31 cellular contexts compared by ENCODE assay signal in the genomic region with DNA sequence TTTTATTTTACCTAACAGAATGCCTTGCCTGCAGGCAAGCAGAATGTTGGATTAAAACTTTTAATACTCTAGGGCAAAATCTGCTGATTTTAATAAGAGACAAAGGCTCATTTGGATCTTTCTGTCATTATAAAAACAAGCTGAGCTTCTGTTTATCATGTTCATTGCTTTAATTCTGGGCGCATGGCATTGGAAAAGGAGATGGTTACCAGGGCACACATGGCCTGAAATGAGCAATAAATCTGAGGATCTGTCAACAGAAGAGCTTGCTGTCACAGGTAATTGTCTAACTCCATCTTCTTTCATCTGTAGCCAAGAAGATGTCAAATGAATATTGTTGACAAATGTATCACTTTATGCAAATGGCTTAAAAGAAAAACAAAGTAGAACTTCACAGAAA.
"Had no signal": no experiment of that assay in that cellular context is flagged by ENCODE, and none has a peak within 500 bp of the region (broad histone marks: within the 10 kb centered on the region; RNA-seq: fewer than 3 reads in every experiment).

No MANE protein-coding gene starts in this region.

- H3K4me1 ChIP-seq: Peyer's patch had no signal

- H3K9me3 ChIP-seq: Peyer's patch had no signal

- H3K4me3 ChIP-seq: K562, Peyer's patch, SK-N-MC had no signal

- H3K36me3 ChIP-seq: Peyer's patch had no signal

- DNase-seq: activated B cell treated with CpG ODN at 0.5 μM for 24 hours; activated CD4-positive, alpha-beta memory T cell treated with anti-CD3 and anti-CD28 coated beads for 36 hours; activated CD4-positive, alpha-beta T cell treated with anti-CD3 and anti-CD28 coated beads for 4 hours; activated CD4-positive, alpha-beta T cell treated with anti-CD3 and anti-CD28 coated beads, Interleukin-2, amount 50 U/mL, for 1 hour; activated CD4-positive, CD25-positive, alpha-beta regulatory T cell treated with anti-CD3 and anti-CD28 coated beads, Interleukin-2, amount 50 U/mL, for 72 hours; activated CD8-positive, alpha-beta memory T cell treated with anti-CD3 and anti-CD28 coated beads, Interleukin-2, amount 50 U/mL, for 4 hours; activated naive CD4-positive, alpha-beta T cell treated with anti-CD3 and anti-CD28 coated beads, Interleukin-2, amount 10 ng/mL, durations not matched to agents 7 days and 5 days; activated naive CD8-positive, alpha-beta T cell treated with anti-CD3 and anti-CD28 coated beads, Interleukin-2, amount 50 U/mL, for 24 hours; activated T-cell treated with anti-CD3 and anti-CD28 coated beads for 4 hours; activated T-cell treated with anti-CD3 and anti-CD28 coated beads, Interleukin-2, amount 50 U/mL, for 4 hours; anterior cingulate cortex; caudate nucleus; cerebellar nuclear complex; NCI-H1092 treated with DMSO at 0.1 percent for 48 hours; NCI-H1436; NCI-H1694; NCI-H1930; NCI-H2081 treated with DMSO at 0.1 percent for 48 hours; NCI-H226; NCI-H446 treated with DMSO at 0.1 percent for 48 hours; NCI-H524 treated with DMSO at 0.1 percent for 48 hours; NK-92 treated with Interleukin-12 subunit alpha and Interleukin-12 subunit beta, amount 100 ng/mL, for 24 hours; PC-3; Peyer's patch; RPMI8226; T-cell; T-helper 2 cell; T-helper 9 cell had no signal

- H3K27me3 ChIP-seq: Peyer's patch had no signal

- H3K27ac ChIP-seq: Peyer's patch, SK-N-MC, VCaP had no signal

- ATAC-seq: activated naive CD8-positive, alpha-beta T cell treated with anti-CD3 and anti-CD28 coated beads, Interleukin-2, amount 50 U/mL, for 24 hours; activated T-cell treated with anti-CD3 and anti-CD28 coated beads, Interleukin-2, amount 50 U/mL, for 4 hours; K562; PC-3; T-cell had no signal
